Comparison of ENCODE assay signal across 2 cellular contexts in the genomic region with DNA sequence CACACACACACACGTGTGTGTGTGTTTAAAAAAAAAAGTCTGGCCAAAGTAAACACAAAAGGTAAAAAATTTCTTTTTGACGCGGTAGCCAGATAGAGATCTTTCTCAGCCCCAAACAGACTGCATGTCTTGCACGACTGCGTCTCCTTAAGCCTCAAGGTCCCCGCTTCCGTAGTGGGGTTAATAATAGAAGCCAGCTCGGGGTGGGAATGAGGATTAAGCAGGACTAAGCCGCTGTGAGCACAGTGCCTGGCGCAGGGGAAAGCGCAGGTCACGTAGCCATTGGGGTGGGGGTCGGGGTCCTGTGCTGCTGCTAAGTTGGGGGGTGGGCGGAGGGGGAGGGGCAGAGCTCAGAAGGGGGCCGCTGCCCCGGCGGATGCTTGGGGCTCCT.
A peak's percentile ranks its signal among the peaks of the same experiment; 100 is the strongest.
TF ChIP-seq lines count a peak whose summit lies in the region.

No MANE protein-coding gene starts in this region.

TF ChIP-seq in HEK293, 187 proteins besides CTCF, POLR2A, EP300 and RAD21:
- TF ChIP-seq, protein P1, sequence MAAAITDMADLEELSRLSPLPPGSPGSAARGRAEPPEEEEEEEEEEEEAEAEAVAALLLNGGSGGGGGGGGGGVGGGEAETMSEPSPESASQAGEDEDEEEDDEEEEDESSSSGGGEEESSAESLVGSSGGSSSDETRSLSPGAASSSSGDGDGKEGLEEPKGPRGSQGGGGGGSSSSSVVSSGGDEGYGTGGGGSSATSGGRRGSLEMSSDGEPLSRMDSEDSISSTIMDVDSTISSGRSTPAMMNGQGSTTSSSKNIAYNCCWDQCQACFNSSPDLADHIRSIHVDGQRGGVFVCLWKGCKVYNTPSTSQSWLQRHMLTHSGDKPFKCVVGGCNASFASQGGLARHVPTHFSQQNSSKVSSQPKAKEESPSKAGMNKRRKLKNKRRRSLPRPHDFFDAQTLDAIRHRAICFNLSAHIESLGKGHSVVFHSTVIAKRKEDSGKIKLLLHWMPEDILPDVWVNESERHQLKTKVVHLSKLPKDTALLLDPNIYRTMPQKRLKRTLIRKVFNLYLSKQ (tag by site-specific recombination; IDR thresholded peaks at IDR 0.05; ENCODE audit: borderline replicate concordance), result no peak
- TF ChIP-seq, protein P2, sequence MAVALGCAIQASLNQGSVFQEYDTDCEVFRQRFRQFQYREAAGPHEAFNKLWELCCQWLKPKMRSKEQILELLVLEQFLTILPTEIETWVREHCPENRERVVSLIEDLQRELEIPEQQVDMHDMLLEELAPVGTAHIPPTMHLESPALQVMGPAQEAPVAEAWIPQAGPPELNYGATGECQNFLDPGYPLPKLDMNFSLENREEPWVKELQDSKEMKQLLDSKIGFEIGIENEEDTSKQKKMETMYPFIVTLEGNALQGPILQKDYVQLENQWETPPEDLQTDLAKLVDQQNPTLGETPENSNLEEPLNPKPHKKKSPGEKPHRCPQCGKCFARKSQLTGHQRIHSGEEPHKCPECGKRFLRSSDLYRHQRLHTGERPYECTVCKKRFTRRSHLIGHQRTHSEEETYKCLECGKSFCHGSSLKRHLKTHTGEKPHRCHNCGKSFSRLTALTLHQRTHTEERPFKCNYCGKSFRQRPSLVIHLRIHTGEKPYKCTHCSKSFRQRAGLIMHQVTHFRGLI (tag by site-specific recombination; IDR thresholded peaks at IDR 0.05), result 0 out of 2 replicates have a peak, but pooled peaks have one; percentile 1

TF ChIP-seq in K562, 482 proteins besides CTCF, POLR2A, EP300 and RAD21:
- TF ChIP-seq, protein P3, sequence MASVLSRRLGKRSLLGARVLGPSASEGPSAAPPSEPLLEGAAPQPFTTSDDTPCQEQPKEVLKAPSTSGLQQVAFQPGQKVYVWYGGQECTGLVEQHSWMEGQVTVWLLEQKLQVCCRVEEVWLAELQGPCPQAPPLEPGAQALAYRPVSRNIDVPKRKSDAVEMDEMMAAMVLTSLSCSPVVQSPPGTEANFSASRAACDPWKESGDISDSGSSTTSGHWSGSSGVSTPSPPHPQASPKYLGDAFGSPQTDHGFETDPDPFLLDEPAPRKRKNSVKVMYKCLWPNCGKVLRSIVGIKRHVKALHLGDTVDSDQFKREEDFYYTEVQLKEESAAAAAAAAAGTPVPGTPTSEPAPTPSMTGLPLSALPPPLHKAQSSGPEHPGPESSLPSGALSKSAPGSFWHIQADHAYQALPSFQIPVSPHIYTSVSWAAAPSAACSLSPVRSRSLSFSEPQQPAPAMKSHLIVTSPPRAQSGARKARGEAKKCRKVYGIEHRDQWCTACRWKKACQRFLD (CRISPR knock-in tag; IDR thresholded peaks at IDR 0.05), result 0 out of 2 replicates have a peak, but pooled peaks have one; percentile 2
- 0 out of 4 replicates have a peak, but pooled peaks of 1 of the 2 experiments have one; percentile 26 for TF ChIP-seq SIN3A (IDR thresholded peaks at IDR 0.05; ENCODE audit: borderline replicate concordance in 2 of 2, control insufficient read depth in 1 of 2, low read depth in 2 of 2, low read length in 2 of 2)
- TF ChIP-seq MEF2A (IDR thresholded peaks at IDR 0.05; ENCODE audit: control insufficient read depth, low read depth, low read length), result peak; percentile 48; the same call in 1 of the 2 replicates
- peak; percentile 18; the same call in 1 of the 2 replicates for TF ChIP-seq LCOR (CRISPR knock-in tag; IDR thresholded peaks at IDR 0.05)
- TF ChIP-seq, protein P4, sequence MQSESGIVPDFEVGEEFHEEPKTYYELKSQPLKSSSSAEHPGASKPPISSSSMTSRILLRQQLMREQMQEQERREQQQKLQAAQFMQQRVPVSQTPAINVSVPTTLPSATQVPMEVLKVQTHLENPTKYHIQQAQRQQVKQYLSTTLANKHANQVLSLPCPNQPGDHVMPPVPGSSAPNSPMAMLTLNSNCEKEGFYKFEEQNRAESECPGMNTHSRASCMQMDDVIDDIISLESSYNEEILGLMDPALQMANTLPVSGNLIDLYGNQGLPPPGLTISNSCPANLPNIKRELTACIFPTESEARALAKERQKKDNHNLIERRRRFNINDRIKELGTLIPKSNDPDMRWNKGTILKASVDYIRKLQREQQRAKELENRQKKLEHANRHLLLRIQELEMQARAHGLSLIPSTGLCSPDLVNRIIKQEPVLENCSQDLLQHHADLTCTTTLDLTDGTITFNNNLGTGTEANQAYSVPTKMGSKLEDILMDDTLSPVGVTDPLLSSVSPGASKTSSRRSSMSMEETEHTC (IDR thresholded peaks at IDR 0.05), result 0 out of 2 replicates have a peak, but pooled peaks have one; percentile 5
- TF ChIP-seq TCF7 (IDR thresholded peaks at IDR 0.05; ENCODE audit: borderline replicate concordance), result no peak
- TF ChIP-seq TGIF2 (CRISPR knock-in tag; IDR thresholded peaks at IDR 0.05), result no peak
- TF ChIP-seq, protein P5, sequence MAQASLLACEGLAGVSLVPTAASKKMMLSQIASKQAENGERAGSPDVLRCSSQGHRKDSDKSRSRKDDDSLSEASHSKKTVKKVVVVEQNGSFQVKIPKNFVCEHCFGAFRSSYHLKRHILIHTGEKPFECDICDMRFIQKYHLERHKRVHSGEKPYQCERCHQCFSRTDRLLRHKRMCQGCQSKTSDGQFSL (CRISPR knock-in tag; IDR thresholded peaks at IDR 0.05), result peak; percentile 23; the same call in 1 of the 2 replicates
- TF ChIP-seq, protein P5 (tag; IDR thresholded peaks at IDR 0.05), result no peak
- peak; percentile 33; the same call in 1 of the 2 replicates for TF ChIP-seq ELF1 (tag; IDR thresholded peaks at IDR 0.05)
- TF ChIP-seq, protein P6, sequence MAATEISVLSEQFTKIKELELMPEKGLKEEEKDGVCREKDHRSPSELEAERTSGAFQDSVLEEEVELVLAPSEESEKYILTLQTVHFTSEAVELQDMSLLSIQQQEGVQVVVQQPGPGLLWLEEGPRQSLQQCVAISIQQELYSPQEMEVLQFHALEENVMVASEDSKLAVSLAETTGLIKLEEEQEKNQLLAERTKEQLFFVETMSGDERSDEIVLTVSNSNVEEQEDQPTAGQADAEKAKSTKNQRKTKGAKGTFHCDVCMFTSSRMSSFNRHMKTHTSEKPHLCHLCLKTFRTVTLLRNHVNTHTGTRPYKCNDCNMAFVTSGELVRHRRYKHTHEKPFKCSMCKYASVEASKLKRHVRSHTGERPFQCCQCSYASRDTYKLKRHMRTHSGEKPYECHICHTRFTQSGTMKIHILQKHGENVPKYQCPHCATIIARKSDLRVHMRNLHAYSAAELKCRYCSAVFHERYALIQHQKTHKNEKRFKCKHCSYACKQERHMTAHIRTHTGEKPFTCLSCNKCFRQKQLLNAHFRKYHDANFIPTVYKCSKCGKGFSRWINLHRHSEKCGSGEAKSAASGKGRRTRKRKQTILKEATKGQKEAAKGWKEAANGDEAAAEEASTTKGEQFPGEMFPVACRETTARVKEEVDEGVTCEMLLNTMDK (IDR thresholded peaks at IDR 0.05; ENCODE audit: borderline replicate concordance, insufficient read depth, low read depth, low read length, poor library complexity, severe bottlenecking), result no peak
- TF ChIP-seq, protein P7, sequence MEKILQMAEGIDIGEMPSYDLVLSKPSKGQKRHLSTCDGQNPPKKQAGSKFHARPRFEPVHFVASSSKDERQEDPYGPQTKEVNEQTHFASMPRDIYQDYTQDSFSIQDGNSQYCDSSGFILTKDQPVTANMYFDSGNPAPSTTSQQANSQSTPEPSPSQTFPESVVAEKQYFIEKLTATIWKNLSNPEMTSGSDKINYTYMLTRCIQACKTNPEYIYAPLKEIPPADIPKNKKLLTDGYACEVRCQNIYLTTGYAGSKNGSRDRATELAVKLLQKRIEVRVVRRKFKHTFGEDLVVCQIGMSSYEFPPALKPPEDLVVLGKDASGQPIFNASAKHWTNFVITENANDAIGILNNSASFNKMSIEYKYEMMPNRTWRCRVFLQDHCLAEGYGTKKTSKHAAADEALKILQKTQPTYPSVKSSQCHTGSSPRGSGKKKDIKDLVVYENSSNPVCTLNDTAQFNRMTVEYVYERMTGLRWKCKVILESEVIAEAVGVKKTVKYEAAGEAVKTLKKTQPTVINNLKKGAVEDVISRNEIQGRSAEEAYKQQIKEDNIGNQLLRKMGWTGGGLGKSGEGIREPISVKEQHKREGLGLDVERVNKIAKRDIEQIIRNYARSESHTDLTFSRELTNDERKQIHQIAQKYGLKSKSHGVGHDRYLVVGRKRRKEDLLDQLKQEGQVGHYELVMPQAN (IDR thresholded peaks at IDR 0.05; ENCODE audit: borderline replicate concordance), result 0 out of 2 replicates have a peak, but pooled peaks have one; percentile 31
